In genomic region chr11:130490682-130491449, GRCh38 we compare ENCODE assay signal across 30 cellular contexts. TPM values are rescaled to one million over a fixed set of nuclear protein-coding genes. Genes with fewer than 3 reads are reported as not detected.
"Had no signal": no experiment of that assay in that cellular context is flagged by ENCODE, and none has a peak within 500 bp of the region (broad histone marks: within the 10 kb centered on the region; RNA-seq: fewer than 3 reads in every experiment).

No MANE protein-coding gene starts in this region.

- H3K4me1 ChIP-seq: pancreas, prostate gland, sigmoid colon, testis, thyroid gland had no signal

- H3K4me3 Mint-ChIP-seq: immature natural killer cell; memory B cell; naive thymus-derived CD8-positive, alpha-beta T cell; nephron; neural crest cell; stimulated activated naive B cell treated with anti-CD40 and anti-IgM and Interleukin-4, amounts not matched to agents 10 μg/mL and 1 μg/mL and 100 μg/mL, for 72 hours had no signal

- H3K27ac Mint-ChIP-seq: immature natural killer cell; memory B cell; naive thymus-derived CD8-positive, alpha-beta T cell; nephron; stimulated activated naive B cell treated with anti-CD40 and anti-IgM and Interleukin-4, amounts not matched to agents 10 μg/mL and 1 μg/mL and 100 μg/mL, for 72 hours had no signal

- H3K4me1 Mint-ChIP-seq: immature natural killer cell; memory B cell; stimulated activated naive B cell treated with anti-CD40 and anti-IgM and Interleukin-4, amounts not matched to agents 10 μg/mL and 1 μg/mL and 100 μg/mL, for 72 hours had no signal

- H3K36me3 Mint-ChIP-seq: memory B cell; naive thymus-derived CD8-positive, alpha-beta T cell; stimulated activated naive B cell treated with anti-CD40 and anti-IgM and Interleukin-4, amounts not matched to agents 10 μg/mL and 1 μg/mL and 100 μg/mL, for 72 hours had no signal

- H3K4me3 ChIP-seq: left ventricle myocardium inferior, lung, pancreas, prostate gland, sigmoid colon, smooth muscle cell, stomach, testis, thyroid gland, transverse colon, upper lobe of right lung had no signal

- H3K4me2 ChIP-seq: smooth muscle cell had no signal

- FAIRE-seq: pancreas, urothelium cell line had no signal

- H3K9me3 ChIP-seq: left ventricle myocardium inferior, pancreas, prostate gland, sigmoid colon, stomach, testis, thyroid gland, transverse colon, upper lobe of right lung had no signal

- H3K27ac ChIP-seq: left ventricle myocardium inferior, pancreas, prostate gland, sigmoid colon, stomach, testis, thyroid gland, upper lobe of right lung had no signal

- ATAC-seq: naive thymus-derived CD8-positive, alpha-beta T cell; pancreas; right cardiac atrium; stimulated activated naive B cell treated with anti-CD40 and anti-IgM and Interleukin-4, amounts not matched to agents 10 μg/mL and 1 μg/mL and 100 μg/mL, for 72 hours; stimulated activated naive CD8-positive, alpha-beta T cell treated with anti-CD3 and anti-CD28 coated beads, Interleukin-15, Interleukin-2, amounts not matched to agents 100 U/mL and 50 U/mL, for 24 hours; upper lobe of right lung had no signal

- H3K9me3 Mint-ChIP-seq: immature natural killer cell; memory B cell; naive thymus-derived CD8-positive, alpha-beta T cell; nephron; stimulated activated naive B cell treated with anti-CD40 and anti-IgM and Interleukin-4, amounts not matched to agents 10 μg/mL and 1 μg/mL and 100 μg/mL, for 72 hours had no signal

- DNase-seq: hypothalamus; immature natural killer cell; kidney; left ventricle myocardium inferior; midbrain; naive thymus-derived CD8-positive, alpha-beta T cell; nucleus accumbens; pancreas; posterior cingulate gyrus; retina; right cardiac atrium; sigmoid colon; stimulated activated CD4-positive, alpha-beta T cell treated with anti-CD3 and anti-CD28 coated beads, Interleukin-12 subunit alpha, Interleukin-12 subunit beta, amount 100 ng/mL, for 4 hours; stimulated activated CD4-positive, alpha-beta T cell treated with anti-CD3 and anti-CD28 coated beads, Interleukin-15, amount 100 ng/mL, for 24 hours; stimulated activated CD4-positive, alpha-beta T cell treated with anti-CD3 and anti-CD28 coated beads, Interleukin-2, amount 100 ng/mL, for 24 hours; stimulated activated CD4-positive, alpha-beta T cell treated with anti-CD3 and anti-CD28 coated beads, Interleukin-4, amount 100 ng/mL, for 1 hour; stimulated activated naive B cell treated with anti-CD40 and anti-IgM and Interleukin-4, amounts not matched to agents 10 μg/mL and 1 μg/mL and 100 μg/mL, for 72 hours; stimulated activated naive CD8-positive, alpha-beta T cell treated with anti-CD3 and anti-CD28 coated beads, Interleukin-15, Interleukin-2, amounts not matched to agents 100 U/mL and 50 U/mL, for 24 hours; stomach; testis; thyroid gland; transverse colon; upper lobe of right lung had no signal

- H3K27me3 ChIP-seq: pancreas, sigmoid colon, stomach, testis, thyroid gland, transverse colon, upper lobe of right lung had no signal

- H3K36me3 ChIP-seq: left ventricle myocardium inferior, pancreas, prostate gland, sigmoid colon, stomach, thyroid gland, transverse colon, upper lobe of right lung had no signal

RNA-seq across cellular contexts. Expression of gene ADAMTS15, which starts 42.4 kb away (rescaled TPM):
- polyA plus RNA-seq: immature natural killer cell; naive thymus-derived CD8-positive, alpha-beta T cell had no signal
